ENCODE assay signal across 7 cellular contexts in genomic region chr10:110918633-110919348, GRCh38. TPM values are rescaled to one million over a fixed set of nuclear protein-coding genes. Genes with fewer than 3 reads are reported as not detected.
A peak's percentile ranks its signal among the peaks of the same experiment; 100 is the strongest.
DNase-seq lines count a peak whose midpoint lies in the region; FAIRE-seq and TF ChIP-seq lines count a peak whose summit lies in the region.

TSS of gene BBIP1 (minus strand) at chr10:110919180. CDS start at chr10:110918157, 1,023 bp downstream.

- no peaks in the 10 kb centered on the region for H3K36me3 ChIP-seq in GM23248 (ENCODE audit: low read depth)
- H3K36me3 ChIP-seq in astrocyte (ENCODE audit: insufficient read depth, low read length): no peaks in the 10 kb centered on the region
- H3K36me3 ChIP-seq in right atrium auricular region: no peaks in the 10 kb centered on the region

- H3K9me3 ChIP-seq in GM23248 (ENCODE audit: low read depth) (no peaks in the 10 kb centered on the region), astrocyte (ENCODE audit: insufficient read depth, low read depth, low read length) (no peaks in the 10 kb centered on the region), right atrium auricular region (no peaks in the 10 kb centered on the region)

- WGBS in GM23248 (ENCODE audit: low coverage in 1 of 2, low lambda C conversion rate in 2 of 2, missing lambda C conversion rate in 2 of 2), 2 experiments: 1% methylated on average over 34 to 42 of the region's 42 CpGs

- H3K27me3 ChIP-seq in GM23248 (replicated peaks; ENCODE audit: insufficient read depth): no peaks in the 10 kb centered on the region
- no peaks in the 10 kb centered on the region for H3K27me3 ChIP-seq in astrocyte (ENCODE audit: insufficient read depth, low read length)
- no peaks in the 10 kb centered on the region for H3K27me3 ChIP-seq in right atrium auricular region

- H3K36me3 Mint-ChIP-seq in astrocyte (ENCODE audit: low read depth, unreplicated experiment): no peaks in the 10 kb centered on the region

- H3K9me2 ChIP-seq in GM23248 (ENCODE audit: insufficient read depth): no peaks in the 10 kb centered on the region

- H4K20me1 ChIP-seq in GM23248 (ENCODE audit: insufficient read depth) (0 out of 2 replicates have a peak, but pooled peaks cover 10% of the 10 kb centered on the region), astrocyte (ENCODE audit: insufficient read depth, low read length) (peaks cover 28% of the 10 kb centered on the region)

- H3K4me2 ChIP-seq in GM23248 (ENCODE audit: unreplicated experiment) (peak within 1 kb of the TSS; percentile 93), astrocyte (ENCODE audit: low read length) (peak within 1 kb of the TSS; percentile 93)

- intact Hi-C loops in posterior vena cava (cut with DNase I): loop anchor here in 1 of 2 donors (5.0 kb wide), 1 partner anchor 1009 kb away; no protein-coding TSS in a partner anchor

- H3F3A ChIP-seq in GM23248 (ENCODE audit: insufficient read depth): peaks cover 36% of the 10 kb centered on the region

- peaks cover 39% of the 10 kb centered on the region for H3K79me2 ChIP-seq in GM23248 (ENCODE audit: insufficient read depth)
- peaks cover 40% of the 10 kb centered on the region for H3K79me2 ChIP-seq in astrocyte (ENCODE audit: insufficient read depth, low read length)

- H3K4me3 ChIP-seq in GM23248 (peak within 1 kb of the TSS; percentile 87), astrocyte (ENCODE audit: insufficient read depth, low read depth, low read length) (peak within 1 kb of the TSS; percentile 97), right atrium auricular region (peak within 1 kb of the TSS; percentile 80 to 82)

- DNase-seq in GM10266 (ENCODE audit: extremely low spot score) (peak; percentile 87), GM23248 (peak; percentile 100), KG1 (lab: John Stamatoyannopoulos, UW) (peak; percentile 95), RPMI8226 (peak; percentile 92), astrocyte (ENCODE audit: low read depth) (peak; percentile 100), right atrium auricular region (ENCODE audit: low spot score) (no peak), posterior vena cava (ENCODE audit: low spot score) (peak; percentile 99)

- peaks cover 25% of the 10 kb centered on the region for H3K4me1 Mint-ChIP-seq in astrocyte (ENCODE audit: low read depth, unreplicated experiment)

- H3K4me1 ChIP-seq in GM23248 (ENCODE audit: insufficient read depth) (peaks cover 64% of the 10 kb centered on the region), astrocyte (ENCODE audit: insufficient read depth, low read length) (peaks cover 20% of the 10 kb centered on the region), right atrium auricular region (peaks cover 0 to 28% of the 10 kb centered on the region in 2 donors)

- no peaks in the 10 kb centered on the region for H3K27me3 Mint-ChIP-seq in astrocyte (ENCODE audit: low read depth, unreplicated experiment)

- TF ChIP-seq CTCF in GM10266 (IDR thresholded peaks at IDR 0.05; ENCODE audit: control insufficient read depth, insufficient read depth, low read depth, missing control alignments) (no peak), astrocyte (IDR thresholded peaks at IDR 0.05; ENCODE audit: insufficient read depth, low read depth, low read length) (no peak), right atrium auricular region (IDR thresholded peaks at IDR 0.05) (peak in 1 of 2 donors; percentile 4)

- in situ Hi-C loops in GM23248 (cut with MboI): no loop called here

- H2AFZ ChIP-seq in GM23248 (peak within 1 kb of the TSS; percentile 86), astrocyte (ENCODE audit: low read depth, low read length) (peak within 1 kb of the TSS; percentile 83)

- H3K9ac ChIP-seq in GM23248: peak within 1 kb of the TSS; percentile 97
- H3K9ac ChIP-seq in astrocyte (ENCODE audit: low read length): peak within 1 kb of the TSS; percentile 96

- H3K27ac ChIP-seq in GM23248 (peak within 1 kb of the TSS; percentile 99), astrocyte (ENCODE audit: low read depth, low read length) (peak within 1 kb of the TSS; percentile 99), right atrium auricular region (peak within 1 kb of the TSS; percentile 98 to 99)

- peak within 1 kb of the TSS; percentile 100 for H3K4me3 Mint-ChIP-seq in astrocyte (ENCODE audit: unreplicated experiment)

- FAIRE-seq in astrocyte (lab: Jason Lieb, UNC): peak; percentile 79

- H3K9me3 Mint-ChIP-seq in astrocyte (ENCODE audit: unreplicated experiment): no peaks in the 10 kb centered on the region

- H3K27ac Mint-ChIP-seq in astrocyte (ENCODE audit: unreplicated experiment): peak within 1 kb of the TSS; percentile 99

RNA-seq across cellular contexts. Expression of gene BBIP1, which starts in this region (rescaled TPM):
- 17.3 and 29.8 TPM in 2 replicates for total RNA-seq in GM23248 (2014; rRNA removed; shearing (Covaris generic))
- 43.7 and 44.4 TPM in 2 replicates for polyA plus RNA-seq in GM23248 (2016; fragmentation: Nextera tagmentation; extraction: Ambion mirVana)
- total RNA-seq in astrocyte: 24.1 and 26.3 TPM in 2 replicates
- 10 to 100 TPM; 18.2 to 23.1 TPM for total RNA-seq in right atrium auricular region
- total RNA-seq in posterior vena cava: 10 to 100 TPM; 36.3 to 38.6 TPM
